ENCODE assay signal across 8 cellular contexts in the genomic region with DNA sequence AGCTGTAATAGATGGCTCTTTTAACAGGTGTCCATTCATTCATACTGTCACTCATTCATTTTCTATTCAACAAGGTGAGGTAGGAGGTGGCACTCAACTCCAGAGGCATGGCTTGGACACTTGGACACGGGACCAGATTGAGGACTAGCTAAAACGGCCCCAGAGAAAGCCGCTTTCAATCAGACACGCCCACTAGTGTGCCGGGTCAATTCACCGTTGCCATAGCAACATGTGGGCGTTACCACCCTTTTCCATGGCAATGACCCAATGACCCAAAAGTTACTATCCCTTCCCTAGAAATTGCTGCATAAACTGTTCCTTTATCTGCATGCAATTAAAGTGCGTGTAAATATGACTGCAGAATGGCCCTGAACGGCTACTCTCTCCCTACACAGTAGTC. TPM values are rescaled to one million over a fixed set of nuclear protein-coding genes. Genes with fewer than 3 reads are reported as not detected.
DNase-seq lines count a peak whose midpoint lies in the region; ATAC-seq and TF ChIP-seq lines count a peak whose summit lies in the region.

No MANE protein-coding gene starts in this region.

- H2AFZ ChIP-seq in ACC112 (ENCODE audit: low read length, unreplicated experiment): peak overlapping the region; percentile 99

- no peak for TF ChIP-seq EP300 in gastroesophageal sphincter (IDR thresholded peaks at IDR 0.05)

- DNase-seq in nephron progenitor cell (peak; percentile 77), medulla oblongata (ENCODE audit: extremely low spot score) (no peak), T-helper 1 cell (no peak), NCI-H1694 (lab: John Stamatoyannopoulos, UW) (no peak)

- 0 out of 2 replicates have a peak, but pooled peaks cover 4% of the 10 kb centered on the region for H3K27me3 ChIP-seq in ACC112 (ENCODE audit: insufficient read depth, low read length)
- H3K27me3 ChIP-seq in gastroesophageal sphincter: no peaks in the 10 kb centered on the region

- H3K27me3 Mint-ChIP-seq in nephron progenitor cell (ENCODE audit: low read depth, poor library complexity): peaks cover 5% of the 10 kb centered on the region

- peak overlapping the region; percentile 20; the same call in 1 of the 2 replicates for H3K4me3 ChIP-seq in ACC112 (ENCODE audit: low read depth, low read length)
- no peak overlapping the region for H3K4me3 ChIP-seq in gastroesophageal sphincter

- peaks cover 63% of the 10 kb centered on the region for H3K4me1 ChIP-seq in ACC112 (ENCODE audit: control insufficient read depth, insufficient read depth, low read length, unreplicated experiment)
- peaks cover 0 to 41% (median 25%) of the 10 kb centered on the region in 3 donors for H3K4me1 ChIP-seq in gastroesophageal sphincter

- WGBS in gastroesophageal sphincter (ENCODE audit: low coverage in 1 of 2), 2 donors: 26 to 46% methylated on average over 7 to 9 of the region's 9 CpGs

- ATAC-seq in gastroesophageal sphincter (peak; percentile 9), GM18861 (IDR thresholded peaks at IDR 0.05; ENCODE audit: unreplicated experiment) (no peak)

- H3K36me3 Mint-ChIP-seq in nephron progenitor cell (ENCODE audit: low read depth): no peaks in the 10 kb centered on the region

- H3K27ac Mint-ChIP-seq in nephron progenitor cell: peak overlapping the region; percentile 99

- TF ChIP-seq CTCF in VCaP (conservative IDR thresholded peaks at IDR 0.05) (no peak), gastroesophageal sphincter (IDR thresholded peaks at IDR 0.05) (no peak), nephron progenitor cell (IDR thresholded peaks at IDR 0.05) (no peak)

- peaks cover 3% of the 10 kb centered on the region for H3K9me3 Mint-ChIP-seq in nephron progenitor cell

- no peak for TF ChIP-seq POLR2A in gastroesophageal sphincter (IDR thresholded peaks at IDR 0.05)

- no peaks in the 10 kb centered on the region for H3K36me3 ChIP-seq in ACC112 (ENCODE audit: insufficient read depth, low read length)
- no peaks in the 10 kb centered on the region for H3K36me3 ChIP-seq in gastroesophageal sphincter

- H3K79me2 ChIP-seq in ACC112 (ENCODE audit: control insufficient read depth, insufficient read depth, low read length, unreplicated experiment): no peaks in the 10 kb centered on the region

- peaks cover 79% of the 10 kb centered on the region for H3K4me1 Mint-ChIP-seq in nephron progenitor cell

- H3K27ac ChIP-seq in ACC112 (ENCODE audit: low read depth, low read length): peak overlapping the region; percentile 92
- H3K27ac ChIP-seq in VCaP: peak overlapping the region; percentile 94
- peak overlapping the region; percentile 16 to 84 (median 75) for H3K27ac ChIP-seq in gastroesophageal sphincter

- H3K4me3 Mint-ChIP-seq in nephron progenitor cell: peak overlapping the region; percentile 68

- H3K9me3 ChIP-seq in gastroesophageal sphincter: no peaks in the 10 kb centered on the region

RNA-seq across cellular contexts. Expression of a gene that starts 49.2 kb away (rescaled TPM):
- total RNA-seq in gastroesophageal sphincter: 10 to 100 TPM in 3 of 4 donors, 1 to 10 TPM in 1; 8.3 to 18.1 (median 12.8) TPM
